ENCODE assay signal across 1 cellular context in the genomic region with DNA sequence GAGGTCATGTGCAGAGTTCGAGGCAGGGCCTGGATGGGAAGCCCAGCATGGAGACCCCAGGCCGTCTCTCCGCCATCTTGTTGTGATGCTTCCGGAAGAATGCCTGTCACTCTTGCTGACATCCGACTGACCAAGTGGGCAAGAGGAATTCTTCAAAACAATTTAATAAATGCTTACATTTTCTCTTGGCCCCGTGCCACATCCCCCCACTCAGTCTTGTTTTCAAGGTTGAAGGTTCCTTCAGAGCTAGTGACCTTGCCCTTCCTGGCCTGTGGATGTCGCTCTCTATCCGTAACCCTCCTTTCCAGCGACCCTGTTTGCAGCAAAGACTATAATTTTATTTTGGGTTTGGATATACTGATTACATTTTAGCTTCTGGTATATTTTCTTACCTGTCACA.
TF ChIP-seq lines count a peak whose summit lies in the region.

No MANE protein-coding gene starts in this region.

TF ChIP-seq in H1, 55 proteins besides CTCF, POLR2A, EP300 and RAD21:
- no peak for TF ChIP-seq BACH1 (IDR thresholded peaks at IDR 0.05; ENCODE audit: low read length)
- no peak for TF ChIP-seq ZNF274 (IDR thresholded peaks at IDR 0.05; ENCODE audit: borderline replicate concordance, extremely low read depth, low read length)
- TF ChIP-seq, protein P1, sequence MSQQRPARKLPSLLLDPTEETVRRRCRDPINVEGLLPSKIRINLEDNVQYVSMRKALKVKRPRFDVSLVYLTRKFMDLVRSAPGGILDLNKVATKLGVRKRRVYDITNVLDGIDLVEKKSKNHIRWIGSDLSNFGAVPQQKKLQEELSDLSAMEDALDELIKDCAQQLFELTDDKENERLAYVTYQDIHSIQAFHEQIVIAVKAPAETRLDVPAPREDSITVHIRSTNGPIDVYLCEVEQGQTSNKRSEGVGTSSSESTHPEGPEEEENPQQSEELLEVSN (IDR thresholded peaks at IDR 0.05) = no peak
- no peak for TF ChIP-seq CREB1 (IDR thresholded peaks at IDR 0.05)
- TF ChIP-seq KDM1A (IDR thresholded peaks at IDR 0.05; ENCODE audit: borderline replicate concordance, low read length) = no peak
